In genomic region chr5:155839251-155840037, GRCh38 we compare ENCODE assay signal across 16 cellular contexts.
DNase-seq lines count a peak whose midpoint lies in the region; ATAC-seq, FAIRE-seq and TF ChIP-seq lines count a peak whose summit lies in the region.
"Had no signal": no experiment of that assay in that cellular context is flagged by ENCODE, and none has a peak within 500 bp of the region (broad histone marks: within the 10 kb centered on the region; RNA-seq: fewer than 3 reads in every experiment).

No MANE protein-coding gene starts in this region.

- no peak overlapping the region for H2AFZ ChIP-seq in H1 (ENCODE audit: low read length)

- H3K18ac ChIP-seq in H1 (ENCODE audit: extremely low read depth, low read length): no peak overlapping the region

- FAIRE-seq in H1 (lab: Jason Lieb, UNC): no peak
- no peak for FAIRE-seq in urothelium cell line (lab: Jason Lieb, UNC)

- no peaks in the 10 kb centered on the region for H3K79me2 ChIP-seq in H1 (ENCODE audit: control insufficient read depth in 1 of 2, insufficient read depth in 2 of 2, low read length in 2 of 2)

- CTCF ChIA-PET in H1 (lab: Charles Lee; ENCODE audit: partially characterized antibody): interaction anchor here (0.6 to 1.2 kb wide), 3 partner anchors 18 to 577 kb away, joined by 3 to 7 read pairs (median 4); no protein-coding TSS in a partner anchor

- H3K14ac ChIP-seq in H1 (ENCODE audit: insufficient read length): no peak overlapping the region

- POLR2A ChIA-PET in H1 (lab: Charles Lee; ENCODE audit: partially characterized antibody): interaction anchor here (0.6 kb wide), 1 partner anchor 1279 kb away, joined by 5 read pairs; no protein-coding TSS in a partner anchor

- no peak for TF ChIP-seq RAD21 in H1 (IDR thresholded peaks at IDR 0.05 in 1 of 2, conservative IDR thresholded peaks at IDR 0.05 in 1 of 2; ENCODE audit: low read depth in 2 of 2, low read length in 2 of 2)

- no peak overlapping the region for H4K91ac ChIP-seq in H1 (replicated peaks; ENCODE audit: insufficient read length, low read length)

- H2BK12ac ChIP-seq in H1 (ENCODE audit: low read depth, low read length): no peak overlapping the region

- no peak overlapping the region for H3K23ac ChIP-seq in H1 (ENCODE audit: insufficient read length)

- no peak overlapping the region for H3K56ac ChIP-seq in H1 (replicated peaks; ENCODE audit: insufficient read length, low read depth, low read length)

- peak; percentile 9 for DNase-seq in NCI-H510A (lab: John Stamatoyannopoulos, UW)
- DNase-seq in NCI-H510A treated with DMSO at 0.1 percent for 48 hours (lab: John Stamatoyannopoulos, UW): no peak
- peak; percentile 47 for DNase-seq in NCI-H2171 (lab: John Stamatoyannopoulos, UW)
- no peak for DNase-seq in H1 (ENCODE audit: low read depth in 1 of 2, low spot score in 2 of 2)
- peak; percentile 29 for DNase-seq in urothelium cell line (ENCODE audit: low spot score)
- no peak for DNase-seq in stimulated activated naive CD4-positive, alpha-beta T cell treated with Interleukin-2 at 50 U/mL for 16 hours (lab: John Stamatoyannopoulos, UW)
- DNase-seq in tibial nerve (ENCODE audit: low spot score in 2 of 2): no peak
- DNase-seq: activated naive CD8-positive, alpha-beta T cell treated with anti-CD3 and anti-CD28 coated beads for 36 hours; cerebellar nuclear complex; heart left ventricle; testis had no signal

- H4K8ac ChIP-seq in H1 (ENCODE audit: extremely low read depth, insufficient read depth, low read length): no peak overlapping the region

- H3K4me2 ChIP-seq in H1 (ENCODE audit: insufficient read depth in 1 of 2, low read depth in 2 of 2, low read length in 2 of 2): no peak overlapping the region
- H3K4me2 ChIP-seq: smooth muscle cell had no signal

- no peak for TF ChIP-seq CTCF in H1 (IDR thresholded peaks at IDR 0.05; ENCODE audit: control extremely low read depth in 1 of 3, insufficient read depth in 1 of 3, low read depth in 1 of 3, low read length in 3 of 3)
- no peak for TF ChIP-seq CTCF in tibial nerve (IDR thresholded peaks at IDR 0.05)

- H4K20me1 ChIP-seq in H1 (replicated peaks in 1 of 2; ENCODE audit: control insufficient read depth in 1 of 2, insufficient read depth in 2 of 2, low read length in 2 of 2): no peaks in the 10 kb centered on the region

- H2BK5ac ChIP-seq in H1 (ENCODE audit: low read depth, low read length): no peak overlapping the region

- no peak overlapping the region for H4K5ac ChIP-seq in H1 (ENCODE audit: insufficient read length, low read depth, low read length)

- H3K36me3 ChIP-seq in H1 (ENCODE audit: control insufficient read depth in 2 of 4, insufficient read depth in 4 of 4, low read length in 3 of 4) (no peaks in the 10 kb centered on the region), tibial nerve (no peaks in the 10 kb centered on the region)
- H3K36me3 ChIP-seq: heart left ventricle, neutrophil had no signal

- no peak overlapping the region for H2BK120ac ChIP-seq in H1 (replicated peaks; ENCODE audit: low read depth, low read length)

- no peak overlapping the region for H2BK15ac ChIP-seq in H1 (ENCODE audit: low read length)

- H3K9me3 ChIP-seq in H1 (ENCODE audit: insufficient read depth in 2 of 2, low read depth in 1 of 2, low read length in 1 of 2) (no peaks in the 10 kb centered on the region), tibial nerve (no peaks in the 10 kb centered on the region)
- H3K9me3 ChIP-seq: heart left ventricle, neutrophil, testis had no signal

- H3K4me3 ChIP-seq in H1 (ENCODE audit: extremely low read depth in 1 of 4, insufficient read depth in 2 of 4, low read depth in 3 of 4, low read length in 4 of 4) (no peak overlapping the region), tibial nerve (no peak overlapping the region)
- H3K4me3 ChIP-seq: heart left ventricle, lung, SK-N-MC, smooth muscle cell, testis had no signal

- WGBS in H1 (ENCODE audit: extremely low coverage in 1 of 2, insufficient coverage in 1 of 2, insufficient read length in 1 of 2, insufficient replicate concordance in 2 of 2, low coverage in 1 of 2, low lambda C conversion rate in 2 of 2, missing lambda C conversion rate in 1 of 2), 2 experiments: 96% methylated on average over 5 of the region's 5 CpGs; no CpG with 5 or more reads in 1 of the 2 experiments
- 66 to 70% methylated on average over 5 of the region's 5 CpGs for WGBS in tibial nerve, 2 donors

- no peak overlapping the region for H3K27ac ChIP-seq in H1 (ENCODE audit: low read depth, low read length)
- H3K27ac ChIP-seq in tibial nerve: no peak overlapping the region
- H3K27ac ChIP-seq: heart left ventricle, neutrophil, SK-N-MC, testis had no signal

- no peaks in the 10 kb centered on the region for H3K27me3 ChIP-seq in H1 (replicated peaks in 1 of 4; ENCODE audit: control insufficient read depth in 3 of 4, extremely low read depth in 1 of 4, insufficient read depth in 3 of 4, low read length in 3 of 4)
- no peaks in the 10 kb centered on the region for H3K27me3 ChIP-seq in tibial nerve
- H3K27me3 ChIP-seq: heart left ventricle, neutrophil, testis had no signal

- no peak for ATAC-seq in HG02840 (IDR thresholded peaks at IDR 0.05; ENCODE audit: low FRiP score, unreplicated experiment)
- ATAC-seq: heart left ventricle had no signal

- H3K79me1 ChIP-seq in H1 (ENCODE audit: low read depth, low read length): no peaks in the 10 kb centered on the region

- H2BK20ac ChIP-seq in H1 (ENCODE audit: low read length): no peak overlapping the region

- no peaks in the 10 kb centered on the region; the same call in 1 of the 2 replicates for H3K23me2 ChIP-seq in H1 (ENCODE audit: low read depth, low read length)

- no peak overlapping the region for H3K4ac ChIP-seq in H1 (replicated peaks; ENCODE audit: insufficient read length, low read depth, low read length)

- no peak overlapping the region for H3K9ac ChIP-seq in H1 (replicated peaks in 1 of 4; ENCODE audit: extremely low read depth in 1 of 4, low read depth in 3 of 4, low read length in 3 of 4)

- TF ChIP-seq EP300 in H1 (IDR thresholded peaks at IDR 0.05; ENCODE audit: borderline replicate concordance in 1 of 2, low read depth in 2 of 2, low read length in 2 of 2) (no peak), tibial nerve (IDR thresholded peaks at IDR 0.05) (no peak)

- H3K4me1 ChIP-seq in H1 (replicated peaks in 1 of 4; ENCODE audit: control insufficient read depth in 3 of 4, insufficient read depth in 4 of 4, low read length in 3 of 4) (no peaks in the 10 kb centered on the region), tibial nerve (no peaks in the 10 kb centered on the region)
- H3K4me1 ChIP-seq: testis had no signal

- TF ChIP-seq POLR2A in H1 (IDR thresholded peaks at IDR 0.05; ENCODE audit: control extremely low read depth in 1 of 2, low read depth in 2 of 2, low read length in 2 of 2): no peak
- no peak for TF ChIP-seq POLR2A in tibial nerve (IDR thresholded peaks at IDR 0.05)

- no peak overlapping the region for H2AK5ac ChIP-seq in H1 (ENCODE audit: low read depth, low read length)

TF ChIP-seq in H1, 55 proteins besides CTCF, POLR2A, EP300 and RAD21:
- TF ChIP-seq SRF (IDR thresholded peaks at IDR 0.05; ENCODE audit: low read depth, low read length): no peak
- TF ChIP-seq RFX5 (IDR thresholded peaks at IDR 0.05; ENCODE audit: borderline replicate concordance, low read depth, low read length): peak; percentile 87
- no peak for TF ChIP-seq BCL11A (IDR thresholded peaks at IDR 0.05; ENCODE audit: low read depth in 2 of 2, low read length in 2 of 2)

Comparison
In these comparisons a context has a peak if more than half of its experiments do, and no peak if none do; other contexts are left out.
1. DNase-seq: peak in NCI-H510A (single experiment), NCI-H2171 (single experiment) and urothelium cell line (single experiment); none in NCI-H510A treated with DMSO at 0.1 percent for 48 hours (single experiment), H1 (0 of 2), stimulated activated naive CD4-positive, alpha-beta T cell treated with Interleukin-2 at 50 U/mL for 16 hours (single experiment) and tibial nerve (0 of 2).